ENCODE assay signal across 2 cellular contexts in the genomic region with DNA sequence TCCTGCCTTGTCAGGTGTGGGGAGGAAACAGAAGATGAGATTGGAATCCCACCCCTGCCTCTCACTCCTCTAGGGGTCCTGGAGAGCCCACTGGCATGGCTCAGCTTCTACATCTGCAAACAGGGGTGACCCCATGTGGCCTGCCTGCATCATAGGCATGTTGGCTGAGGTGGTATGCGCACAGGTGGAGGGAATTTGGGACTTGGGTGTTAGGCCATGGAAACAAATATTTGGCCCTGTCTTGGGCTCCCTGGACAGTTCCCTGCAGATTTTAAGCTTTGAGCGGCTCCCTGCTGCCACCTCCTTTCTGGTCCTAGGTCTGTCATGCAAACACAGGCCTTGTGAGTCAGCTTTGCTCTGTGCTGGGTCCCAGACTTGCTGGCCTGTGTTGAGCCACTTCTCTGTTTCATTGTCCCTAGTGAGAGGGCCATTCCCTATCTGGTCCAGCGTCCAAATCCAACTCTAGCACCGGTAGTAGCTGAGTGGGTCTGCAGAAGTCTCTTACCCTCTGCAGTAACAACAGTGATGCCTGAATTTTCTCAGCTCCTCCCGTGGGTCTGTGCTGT.
TF ChIP-seq lines count a peak whose summit lies in the region.

No MANE protein-coding gene starts in this region.

TF ChIP-seq in A549, 52 proteins besides CTCF, POLR2A, EP300 and RAD21:
- no peak for TF ChIP-seq ZC3H11A (IDR thresholded peaks at IDR 0.05)
- TF ChIP-seq, protein P1, sequence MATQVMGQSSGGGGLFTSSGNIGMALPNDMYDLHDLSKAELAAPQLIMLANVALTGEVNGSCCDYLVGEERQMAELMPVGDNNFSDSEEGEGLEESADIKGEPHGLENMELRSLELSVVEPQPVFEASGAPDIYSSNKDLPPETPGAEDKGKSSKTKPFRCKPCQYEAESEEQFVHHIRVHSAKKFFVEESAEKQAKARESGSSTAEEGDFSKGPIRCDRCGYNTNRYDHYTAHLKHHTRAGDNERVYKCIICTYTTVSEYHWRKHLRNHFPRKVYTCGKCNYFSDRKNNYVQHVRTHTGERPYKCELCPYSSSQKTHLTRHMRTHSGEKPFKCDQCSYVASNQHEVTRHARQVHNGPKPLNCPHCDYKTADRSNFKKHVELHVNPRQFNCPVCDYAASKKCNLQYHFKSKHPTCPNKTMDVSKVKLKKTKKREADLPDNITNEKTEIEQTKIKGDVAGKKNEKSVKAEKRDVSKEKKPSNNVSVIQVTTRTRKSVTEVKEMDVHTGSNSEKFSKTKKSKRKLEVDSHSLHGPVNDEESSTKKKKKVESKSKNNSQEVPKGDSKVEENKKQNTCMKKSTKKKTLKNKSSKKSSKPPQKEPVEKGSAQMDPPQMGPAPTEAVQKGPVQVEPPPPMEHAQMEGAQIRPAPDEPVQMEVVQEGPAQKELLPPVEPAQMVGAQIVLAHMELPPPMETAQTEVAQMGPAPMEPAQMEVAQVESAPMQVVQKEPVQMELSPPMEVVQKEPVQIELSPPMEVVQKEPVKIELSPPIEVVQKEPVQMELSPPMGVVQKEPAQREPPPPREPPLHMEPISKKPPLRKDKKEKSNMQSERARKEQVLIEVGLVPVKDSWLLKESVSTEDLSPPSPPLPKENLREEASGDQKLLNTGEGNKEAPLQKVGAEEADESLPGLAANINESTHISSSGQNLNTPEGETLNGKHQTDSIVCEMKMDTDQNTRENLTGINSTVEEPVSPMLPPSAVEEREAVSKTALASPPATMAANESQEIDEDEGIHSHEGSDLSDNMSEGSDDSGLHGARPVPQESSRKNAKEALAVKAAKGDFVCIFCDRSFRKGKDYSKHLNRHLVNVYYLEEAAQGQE (IDR thresholded peaks at IDR 0.05), result no peak

TF ChIP-seq in HCT116, 20 proteins besides CTCF, POLR2A, EP300 and RAD21:
- TF ChIP-seq YY1 (IDR thresholded peaks at IDR 0.05; ENCODE audit: extremely low read depth, insufficient replicate concordance, low read depth, low read length) (no peak), ZFX (IDR thresholded peaks at IDR 0.05) (no peak), CBX3 (IDR thresholded peaks at IDR 0.05; ENCODE audit: low read depth) (no peak), SRF (IDR thresholded peaks at IDR 0.05; ENCODE audit: low read depth) (no peak), SIN3A (IDR thresholded peaks at IDR 0.05; ENCODE audit: low read depth) (no peak), ZNF274 (IDR thresholded peaks at IDR 0.05; ENCODE audit: low read depth, low read length) (no peak), SP1 (IDR thresholded peaks at IDR 0.05; ENCODE audit: low read depth) (no peak), JUND (IDR thresholded peaks at IDR 0.05) (no peak), CEBPB (IDR thresholded peaks at IDR 0.05; ENCODE audit: low read depth) (no peak), EZH2phosphoT487 (IDR thresholded peaks at IDR 0.05; ENCODE audit: borderline replicate concordance) (no peak)
- TF ChIP-seq, protein P1 (IDR thresholded peaks at IDR 0.05; ENCODE audit: low read depth), result no peak
- TF ChIP-seq, protein P2, sequence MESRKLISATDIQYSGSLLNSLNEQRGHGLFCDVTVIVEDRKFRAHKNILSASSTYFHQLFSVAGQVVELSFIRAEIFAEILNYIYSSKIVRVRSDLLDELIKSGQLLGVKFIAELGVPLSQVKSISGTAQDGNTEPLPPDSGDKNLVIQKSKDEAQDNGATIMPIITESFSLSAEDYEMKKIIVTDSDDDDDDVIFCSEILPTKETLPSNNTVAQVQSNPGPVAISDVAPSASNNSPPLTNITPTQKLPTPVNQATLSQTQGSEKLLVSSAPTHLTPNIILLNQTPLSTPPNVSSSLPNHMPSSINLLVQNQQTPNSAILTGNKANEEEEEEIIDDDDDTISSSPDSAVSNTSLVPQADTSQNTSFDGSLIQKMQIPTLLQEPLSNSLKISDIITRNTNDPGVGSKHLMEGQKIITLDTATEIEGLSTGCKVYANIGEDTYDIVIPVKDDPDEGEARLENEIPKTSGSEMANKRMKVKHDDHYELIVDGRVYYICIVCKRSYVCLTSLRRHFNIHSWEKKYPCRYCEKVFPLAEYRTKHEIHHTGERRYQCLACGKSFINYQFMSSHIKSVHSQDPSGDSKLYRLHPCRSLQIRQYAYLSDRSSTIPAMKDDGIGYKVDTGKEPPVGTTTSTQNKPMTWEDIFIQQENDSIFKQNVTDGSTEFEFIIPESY (IDR thresholded peaks at IDR 0.05; ENCODE audit: extremely low read depth, insufficient replicate concordance, low read length), result no peak
- TF ChIP-seq, protein P3, sequence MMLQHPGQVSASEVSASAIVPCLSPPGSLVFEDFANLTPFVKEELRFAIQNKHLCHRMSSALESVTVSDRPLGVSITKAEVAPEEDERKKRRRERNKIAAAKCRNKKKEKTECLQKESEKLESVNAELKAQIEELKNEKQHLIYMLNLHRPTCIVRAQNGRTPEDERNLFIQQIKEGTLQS (IDR thresholded peaks at IDR 0.05), result no peak
